8 cellular contexts compared by ENCODE assay signal in genomic region chr7:44123190-44124003, GRCh38. TPM values are rescaled to one million over a fixed set of nuclear protein-coding genes. Genes with fewer than 3 reads are reported as not detected.
DNase-seq lines count a peak whose midpoint lies in the region; ATAC-seq and TF ChIP-seq lines count a peak whose summit lies in the region.

POLD2 (minus strand) TSS chr7:44123548; CDS start chr7:44122053, 1,495 bp downstream.

- no CpG with 5 or more reads among the region's 86 CpGs for WGBS in trophoblast cell (ENCODE audit: extremely low coverage, insufficient coverage, insufficient read length)
- WGBS in transverse colon (ENCODE audit: low coverage in 1 of 2), 2 donors, result 0 to 1% methylated on average over 4 to 45 of the region's 86 CpGs

- H2AFZ ChIP-seq in trophoblast cell (ENCODE audit: insufficient read depth, low read length, poor library complexity), result peak within 1 kb of the TSS; percentile 72

- peak within 1 kb of the TSS; percentile 28 for H2AK5ac ChIP-seq in trophoblast cell (ENCODE audit: low read length)

- H2BK12ac ChIP-seq in trophoblast cell (ENCODE audit: low read length), result no peak within 1 kb of the TSS

- peak within 1 kb of the TSS; percentile 67 for H4K8ac ChIP-seq in trophoblast cell (ENCODE audit: low read depth, low read length)

- peaks cover 3% of the 10 kb centered on the region for H3K9me3 ChIP-seq in adipocyte (ENCODE audit: control insufficient read depth, low read length)
- no peaks in the 10 kb centered on the region for H3K9me3 ChIP-seq in cardiac muscle cell (ENCODE audit: low read depth)
- H3K9me3 ChIP-seq in trophoblast cell (ENCODE audit: insufficient read depth, low read depth, low read length), result peaks cover 4% of the 10 kb centered on the region
- H3K9me3 ChIP-seq in transverse colon, result no peaks in the 10 kb centered on the region

- peak within 1 kb of the TSS; percentile 52 for H2BK5ac ChIP-seq in trophoblast cell (ENCODE audit: low read depth, low read length, poor library complexity)

- peaks cover 22% of the 10 kb centered on the region for H3K4me1 ChIP-seq in adipocyte (ENCODE audit: control insufficient read depth, insufficient read depth, low read length)
- peaks cover 10% of the 10 kb centered on the region for H3K4me1 ChIP-seq in cardiac muscle cell (ENCODE audit: low read depth)
- peaks cover 0 to 2% of the 10 kb centered on the region in 2 experiments for H3K4me1 ChIP-seq in trophoblast cell (ENCODE audit: control insufficient read depth in 1 of 2, insufficient read depth in 2 of 2, low read length in 2 of 2)
- H3K4me1 ChIP-seq in transverse colon, result peaks cover 6 to 20% (median 7%) of the 10 kb centered on the region in 4 donors

- peak within 1 kb of the TSS; percentile 17 for H3K4ac ChIP-seq in trophoblast cell (ENCODE audit: low read depth, low read length)

- peak within 1 kb of the TSS; percentile 83 for H3K4me2 ChIP-seq in trophoblast cell (ENCODE audit: low read length)

- H4K91ac ChIP-seq in trophoblast cell (ENCODE audit: low read depth, low read length), result peak within 1 kb of the TSS; percentile 73

- H3K9ac ChIP-seq in adipocyte (ENCODE audit: low read length), result peak within 1 kb of the TSS; percentile 90
- H3K9ac ChIP-seq in trophoblast cell (ENCODE audit: low read length), result peak within 1 kb of the TSS; percentile 97

- no peak for TF ChIP-seq CTCF in GM12865 (IDR thresholded peaks at IDR 0.05; ENCODE audit: insufficient read depth, low read depth, low read length, missing control alignments)
- no peak for TF ChIP-seq CTCF in cardiac muscle cell (IDR thresholded peaks at IDR 0.05; ENCODE audit: low read depth, low read length)
- peak in 1 of 5 experiments; percentile 20 for TF ChIP-seq CTCF in transverse colon (IDR thresholded peaks at IDR 0.05)

- DNase-seq in GM12865 (ENCODE audit: low read depth) (peak; percentile 96), NCI-H1417 (lab: John Stamatoyannopoulos, UW) (peak; percentile 96 to 99 (median 99)), T follicular helper cell (ENCODE audit: low read depth) (peak; percentile 94), adipocyte (ENCODE audit: low read depth) (peak; percentile 99), cardiac muscle cell (ENCODE audit: low read depth in 1 of 2, low spot score in 1 of 2) (peak; percentile 98 to 99), trophoblast cell (peak; percentile 94 to 97), transverse colon (peak; percentile 98)

- H3K27ac ChIP-seq in cardiac muscle cell (peak within 1 kb of the TSS; percentile 87), trophoblast cell (ENCODE audit: low read depth, low read length) (no peak within 1 kb of the TSS), transverse colon (peak within 1 kb of the TSS; percentile 84 to 90 (median 88))

- peak within 1 kb of the TSS; percentile 88 for H3K18ac ChIP-seq in trophoblast cell (ENCODE audit: low read length)

- peak within 1 kb of the TSS; percentile 43 for H4K12ac ChIP-seq in trophoblast cell (ENCODE audit: low read depth, low read length)

- peak within 1 kb of the TSS; percentile 84 for H3K14ac ChIP-seq in trophoblast cell (ENCODE audit: low read length)

- H3K27me3 ChIP-seq in adipocyte (replicated peaks; ENCODE audit: control insufficient read depth, insufficient read depth, low read length) (no peaks in the 10 kb centered on the region), cardiac muscle cell (no peaks in the 10 kb centered on the region), trophoblast cell (ENCODE audit: insufficient read depth, low read length) (no peaks in the 10 kb centered on the region), transverse colon (no peaks in the 10 kb centered on the region)

- no peaks in the 10 kb centered on the region for H3K79me2 ChIP-seq in trophoblast cell (ENCODE audit: control insufficient read depth, insufficient read depth, low read length, poor library complexity)

- peaks cover 25% of the 10 kb centered on the region for H3K36me3 ChIP-seq in adipocyte (ENCODE audit: control insufficient read depth, insufficient read depth, low read length, severe bottlenecking)
- peaks cover 10% of the 10 kb centered on the region for H3K36me3 ChIP-seq in cardiac muscle cell
- H3K36me3 ChIP-seq in trophoblast cell (ENCODE audit: control insufficient read depth in 1 of 2, insufficient read depth in 2 of 2, low read length in 2 of 2), result peaks cover 17 to 23% of the 10 kb centered on the region in 2 experiments
- no peaks in the 10 kb centered on the region for H3K36me3 ChIP-seq in transverse colon

- peak; percentile 68 for TF ChIP-seq POLR2A in transverse colon (IDR thresholded peaks at IDR 0.05)

- no peak for TF ChIP-seq EP300 in transverse colon (IDR thresholded peaks at IDR 0.05; ENCODE audit: low read depth)

- intact Hi-C loops in transverse colon (cut with DNase I; ENCODE audit: low total_unique reads), result loop anchor here (5.0 kb wide), 1 partner anchor 246 kb away; no protein-coding TSS in a partner anchor

- H3K4me3 ChIP-seq in GM12865 (ENCODE audit: low read depth, low read length), result peak within 1 kb of the TSS; percentile 90
- peak within 1 kb of the TSS; percentile 85 for H3K4me3 ChIP-seq in adipocyte (ENCODE audit: low read length)
- peak within 1 kb of the TSS; percentile 53 for H3K4me3 ChIP-seq in cardiac muscle cell
- H3K4me3 ChIP-seq in trophoblast cell (ENCODE audit: low read depth, low read length), result peak within 1 kb of the TSS; percentile 98
- H3K4me3 ChIP-seq in transverse colon, result peak within 1 kb of the TSS; percentile 50 to 84 (median 68)

- peak within 1 kb of the TSS; percentile 57 for H2BK120ac ChIP-seq in trophoblast cell (ENCODE audit: insufficient read depth, low read length, poor library complexity)

- H3K79me1 ChIP-seq in trophoblast cell (ENCODE audit: low read length), result peaks cover 6% of the 10 kb centered on the region

- no peak within 1 kb of the TSS for H3K23ac ChIP-seq in trophoblast cell (ENCODE audit: low read length)

- peak; percentile 99 for ATAC-seq in HG02759 (IDR thresholded peaks at IDR 0.05; ENCODE audit: unreplicated experiment)

- in situ Hi-C loops in transverse colon (cut with MboI; ENCODE audit: low pct_ligation_motif_present in 1 of 4, low pct_unique_long_range_greater_than_20kb in 1 of 4, low sequenced_read_pairs in 3 of 4), result no loop called here

RNA-seq across cellular contexts. Expression of gene POLD2, which starts in this region (rescaled TPM):
- total RNA-seq in cardiac muscle cell (123 and 133 TPM in 2 replicates), transverse colon (10 to 100 TPM; 20.1 to 32.7 (median 22.7) TPM)
- polyA plus RNA-seq in cardiac muscle cell, result 194 and 198 TPM in 2 replicates
- polyA plus RNA-seq in trophoblast cell (2013), result 57.4 and 61.4 TPM in 2 replicates
